In the genomic region with DNA sequence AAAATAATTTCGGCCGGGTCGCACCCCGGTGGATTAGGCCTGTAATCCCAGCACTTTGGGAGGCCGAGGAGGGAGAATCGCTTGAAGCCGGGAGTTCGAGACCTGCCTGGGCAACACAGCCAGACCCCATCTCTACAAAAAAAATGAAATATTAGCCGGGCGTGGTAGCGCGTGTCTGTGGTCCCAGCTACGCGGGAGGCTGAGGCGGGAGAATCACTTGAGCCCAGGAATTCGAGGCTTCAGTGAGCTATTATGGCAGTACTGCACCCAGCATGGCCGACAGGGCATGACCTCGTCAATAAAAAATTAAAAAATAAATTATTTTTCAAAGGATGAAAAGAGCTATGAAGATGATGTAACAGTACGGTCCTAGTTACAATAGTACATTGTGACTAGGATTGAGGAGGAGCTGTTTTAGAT, we compare ENCODE assay signal across 8 cellular contexts. TPM values are rescaled to one million over a fixed set of nuclear protein-coding genes. Genes with fewer than 3 reads are reported as not detected.
A peak's percentile ranks its signal among the peaks of the same experiment; 100 is the strongest.
DNase-seq lines count a peak whose midpoint lies in the region; ATAC-seq and TF ChIP-seq lines count a peak whose summit lies in the region.

No MANE protein-coding gene starts in this region.

- POLR2A ChIA-PET in AG04450 (lab: Yijun Ruan, JAX), result interaction anchor here (0.8 to 1.0 kb wide), 2 partner anchors 32 to 78 kb away, joined by 4 to 7 read pairs; a partner anchor contains a TSS

- CTCF ChIA-PET in AG04450 (lab: Charles Lee), result no interaction called here

- H3K27me3 ChIP-seq in AG04450 (ENCODE audit: control insufficient read depth, insufficient read depth, low read length) (no peaks in the 10 kb centered on the region), HUES48 (ENCODE audit: control insufficient read depth, insufficient read depth, low read length) (no peaks in the 10 kb centered on the region), brain microvascular endothelial cell (replicated peaks) (no peaks in the 10 kb centered on the region), mucosa of rectum (ENCODE audit: control insufficient read depth in 2 of 2, insufficient read depth in 2 of 2, low read length in 2 of 2) (no peaks in the 10 kb centered on the region)

- in situ Hi-C loops in brain microvascular endothelial cell (cut with HindIII; ENCODE audit: low pct_ligation_motif_present, low sequenced_read_pairs) (no loop called here), KBM-7 (cut with MboI; ENCODE audit: low pct_unique_long_range_greater_than_20kb, low sequenced_read_pairs) (no loop called here)

- peaks cover 6% of the 10 kb centered on the region for H3K4me1 ChIP-seq in HUES48 (ENCODE audit: control insufficient read depth, insufficient read depth, low read length)
- peaks cover 14 to 17% of the 10 kb centered on the region in 2 donors for H3K4me1 ChIP-seq in mucosa of rectum (ENCODE audit: control insufficient read depth in 2 of 2, insufficient read depth in 2 of 2, low read length in 2 of 2)

- H3K9ac ChIP-seq in HUES48 (ENCODE audit: low read depth, low read length), result peak overlapping the region; percentile 95
- H3K9ac ChIP-seq in mucosa of rectum (ENCODE audit: low read depth in 1 of 2, low read length in 2 of 2), result peak overlapping the region; percentile 83 to 95

- no peaks in the 10 kb centered on the region; the same call in 1 of the 2 replicates for H3K9me3 ChIP-seq in AG04450 (ENCODE audit: control insufficient read depth, insufficient read depth, low read length)
- no peaks in the 10 kb centered on the region for H3K9me3 ChIP-seq in HUES48 (ENCODE audit: control insufficient read depth, insufficient read depth, low read length)
- no peaks in the 10 kb centered on the region for H3K9me3 ChIP-seq in mucosa of rectum (ENCODE audit: control insufficient read depth in 2 of 2, low read length in 2 of 2)

- no peak for ATAC-seq in GM21619 (IDR thresholded peaks at IDR 0.05; ENCODE audit: unreplicated experiment)
- no peak for ATAC-seq in HG02642 (IDR thresholded peaks at IDR 0.05; ENCODE audit: poor library complexity, unreplicated experiment)

- H3K4me3 ChIP-seq in AG04450 (ENCODE audit: low read depth, low read length) (peak overlapping the region; percentile 95), HUES48 (ENCODE audit: low read depth, low read length) (peak overlapping the region; percentile 91), brain microvascular endothelial cell (ENCODE audit: low read depth, low read length) (peak overlapping the region; percentile 95), mucosa of rectum (ENCODE audit: low read length in 2 of 2) (peak overlapping the region; percentile 98 to 99)

- DNase-seq in AG04450 (ENCODE audit: low read depth, low spot score), result no peak
- DNase-seq in brain microvascular endothelial cell, result no peak
- no peak for DNase-seq in KBM-7
- no peak for DNase-seq in DMS153 treated with DMSO at 0.1 percent for 48 hours (lab: John Stamatoyannopoulos, UW; ENCODE audit: unreplicated experiment)

- H3K27ac ChIP-seq in AG04450 (ENCODE audit: low read depth, low read length), result peak overlapping the region; percentile 65
- peak overlapping the region; percentile 69 for H3K27ac ChIP-seq in HUES48 (ENCODE audit: low read depth, low read length)
- H3K27ac ChIP-seq in brain microvascular endothelial cell, result peak overlapping the region; percentile 84
- H3K27ac ChIP-seq in mucosa of rectum (ENCODE audit: low read depth in 2 of 2, low read length in 2 of 2), result peak overlapping the region; percentile 66 to 67

- H3K36me3 ChIP-seq in HUES48 (ENCODE audit: control insufficient read depth, insufficient read depth, low read length) (peaks cover 20% of the 10 kb centered on the region), brain microvascular endothelial cell (replicated peaks) (peaks cover 17% of the 10 kb centered on the region), mucosa of rectum (ENCODE audit: control insufficient read depth in 2 of 2, insufficient read depth in 2 of 2, low read length in 2 of 2) (peaks cover 13 to 18% of the 10 kb centered on the region in 2 donors)

- no peak for TF ChIP-seq CTCF in AG04450 (IDR thresholded peaks at IDR 0.05; ENCODE audit: low read depth, low read length)
- no peak for TF ChIP-seq CTCF in brain microvascular endothelial cell (IDR thresholded peaks at IDR 0.05; ENCODE audit: low read depth, low read length, missing control alignments)

RNA-seq across cellular contexts. Expression of a gene that starts 0.5 kb away (rescaled TPM):
- 35.8 and 55.1 TPM in 2 replicates for polyA plus RNA-seq in AG04450 (2011; rRNA removed)
- 22.3 and 32.7 TPM in 2 replicates for polyA minus RNA-seq in AG04450 (2011; rRNA and poly(A)+ RNA removed)

RNA-seq across cellular contexts. Expression of a gene that starts 0.7 kb away (rescaled TPM):
- polyA plus RNA-seq in AG04450 (2011; rRNA removed), result 36.6 and 37.8 TPM in 2 replicates
- polyA minus RNA-seq in AG04450 (2011; rRNA and poly(A)+ RNA removed), result 15.6 and 15.9 TPM in 2 replicates

RNA-seq across cellular contexts. Expression of a gene that starts 32.3 kb away (rescaled TPM):
- 12.6 and 15.4 TPM in 2 replicates for polyA plus RNA-seq in AG04450 (2011; rRNA removed)
- 11.5 and 12.6 TPM in 2 replicates for polyA minus RNA-seq in AG04450 (2011; rRNA and poly(A)+ RNA removed)

RNA-seq across cellular contexts. Expression of a gene that starts 36.8 kb away (rescaled TPM):
- 8.6 and 9.1 TPM in 2 replicates for polyA plus RNA-seq in AG04450 (2011; rRNA removed)
- polyA minus RNA-seq in AG04450 (2011; rRNA and poly(A)+ RNA removed), result 13.3 and 13.8 TPM in 2 replicates

RNA-seq across cellular contexts. Expression of a gene that starts 49.8 kb away (rescaled TPM):
- polyA plus RNA-seq in AG04450 (2011; rRNA removed), result 241 and 319 TPM in 2 replicates
- polyA minus RNA-seq in AG04450 (2011; rRNA and poly(A)+ RNA removed), result 171 and 196 TPM in 2 replicates
